Comparison of ENCODE assay signal across 2 cellular contexts in genomic region chr15:89346516-89346915, GRCh38.
TF ChIP-seq lines count a peak whose summit lies in the region.

No MANE protein-coding gene starts in this region.

TF ChIP-seq in HEK293, 187 proteins besides CTCF, POLR2A, EP300 and RAD21:
- TF ChIP-seq ZNF221 (tag by site-specific recombination; IDR thresholded peaks at IDR 0.05; ENCODE audit: borderline replicate concordance) = no peak
- peak; percentile 64; the same call in 1 of the 2 replicates for TF ChIP-seq ZNF664 (tag by site-specific recombination; IDR thresholded peaks at IDR 0.05)

TF ChIP-seq in H1, 55 proteins besides CTCF, POLR2A, EP300 and RAD21:
- TF ChIP-seq MAX (IDR thresholded peaks at IDR 0.05) (peak; percentile 76), E2F6 (IDR thresholded peaks at IDR 0.05) (0 out of 2 replicates have a peak, but pooled peaks have one; percentile 37), CHD1 (IDR thresholded peaks at IDR 0.05; ENCODE audit: low read depth, low read length) (no peak), KDM1A (IDR thresholded peaks at IDR 0.05; ENCODE audit: borderline replicate concordance, low read length) (peak; percentile 25; the same call in 1 of the 2 replicates)
